Comparison of ENCODE assay signal across 11 cellular contexts in genomic region chr14:55701638-55702037, GRCh38.
DNase-seq lines count a peak whose midpoint lies in the region; ATAC-seq and TF ChIP-seq lines count a peak whose summit lies in the region.
"Had no signal": no experiment of that assay in that cellular context is flagged by ENCODE, and none has a peak within 500 bp of the region (broad histone marks: within the 10 kb centered on the region; RNA-seq: fewer than 3 reads in every experiment).

No MANE protein-coding gene starts in this region.

- intact Hi-C loops in A673 (cut with micrococcal nuclease; ENCODE audit: unreplicated experiment), result no loop called here

- peaks cover 5% of the 10 kb centered on the region for H3K4me1 ChIP-seq in BE2C
- peaks cover 6% of the 10 kb centered on the region for H3K4me1 ChIP-seq in A673 (ENCODE audit: insufficient read depth, low read length, poor library complexity, severe bottlenecking)
- H3K4me1 ChIP-seq: Peyer's patch had no signal

- TF ChIP-seq CTCF in omental fat pad (IDR thresholded peaks at IDR 0.05) (no peak), BE2C (IDR thresholded peaks at IDR 0.05; ENCODE audit: low read depth, low read length) (no peak), A673 (conservative IDR thresholded peaks at IDR 0.05; ENCODE audit: low read depth, low read length) (no peak)

- CTCF ChIA-PET in A673 (lab: Charles Lee) (no interaction called here), HEK293T (lab: Yijun Ruan, JAX) (interaction anchor here (0.7 kb wide), 1 partner anchor 264 kb away, joined by 3 read pairs; no protein-coding TSS in a partner anchor)

- no peak overlapping the region for H3K4me3 ChIP-seq in BE2C (ENCODE audit: low read depth, low read length)
- no peak overlapping the region for H3K4me3 ChIP-seq in A673 (ENCODE audit: low read depth, low read length, poor library complexity, severe bottlenecking)
- H3K4me3 ChIP-seq: Peyer's patch had no signal

- H3K27ac ChIP-seq in A673 (ENCODE audit: low read depth, low read length, poor library complexity, severe bottlenecking), result no peak overlapping the region
- H3K27ac ChIP-seq: neutrophil, Peyer's patch had no signal

- H3K36me3 ChIP-seq in BE2C, result no peaks in the 10 kb centered on the region
- H3K36me3 ChIP-seq in A673 (ENCODE audit: insufficient read depth, low read length, poor library complexity, severe bottlenecking), result no peaks in the 10 kb centered on the region
- H3K36me3 ChIP-seq: neutrophil, Peyer's patch had no signal

- ATAC-seq in GM19438 (IDR thresholded peaks at IDR 0.05; ENCODE audit: low read depth, unreplicated experiment) (peak; percentile 97), HG03060 (IDR thresholded peaks at IDR 0.05; ENCODE audit: low read depth, unreplicated experiment) (peak; percentile 90), omental fat pad (ENCODE audit: low FRiP score) (no peak)

- POLR2A ChIA-PET in A673 (lab: Charles Lee; ENCODE audit: low non-redundant PET), result no interaction called here
- POLR2A ChIA-PET in HEK293T (lab: Yijun Ruan, JAX), result no interaction called here

- BruUV-seq in A673 (replicated peaks; lab: Mats Ljungman, UMichigan), result no TSS peak

- no peaks in the 10 kb centered on the region for H3K27me3 ChIP-seq in BE2C
- no peaks in the 10 kb centered on the region for H3K27me3 ChIP-seq in A673 (replicated peaks; ENCODE audit: insufficient read depth, low read depth, low read length, poor library complexity)
- H3K27me3 ChIP-seq: neutrophil, Peyer's patch had no signal

- DNase-seq in EL (peak; percentile 44), astrocyte of the hippocampus (ENCODE audit: low read depth, low spot score) (peak; percentile 65), omental fat pad (ENCODE audit: low spot score) (no peak), BE2C (no peak), A673 (ENCODE audit: low spot score) (no peak), HEK293T (ENCODE audit: extremely low spot score) (no peak)
- DNase-seq: CD8-positive, alpha-beta memory T cell; Peyer's patch had no signal

- H3K9me3 ChIP-seq in BE2C, result no peaks in the 10 kb centered on the region
- H3K9me3 ChIP-seq in A673 (ENCODE audit: low read depth, low read length, poor library complexity, severe bottlenecking), result peaks cover 3% of the 10 kb centered on the region
- H3K9me3 ChIP-seq: neutrophil, Peyer's patch had no signal

TF ChIP-seq in HEK293T, 16 proteins besides CTCF, POLR2A, EP300 and RAD21:
- TF ChIP-seq FOXK2 (IDR thresholded peaks at IDR 0.05) (no peak), LEF1 (IDR thresholded peaks at IDR 0.05; ENCODE audit: borderline replicate concordance) (no peak)

Comparison
In these comparisons a context has a peak if more than half of its experiments do, and no peak if none do; other contexts are left out.
1. DNase-seq: peak in EL (single experiment) and astrocyte of the hippocampus (single experiment); none in omental fat pad (single experiment), BE2C (single experiment), A673 (single experiment) and HEK293T (single experiment).